8 cellular contexts compared by ENCODE assay signal in the genomic region with DNA sequence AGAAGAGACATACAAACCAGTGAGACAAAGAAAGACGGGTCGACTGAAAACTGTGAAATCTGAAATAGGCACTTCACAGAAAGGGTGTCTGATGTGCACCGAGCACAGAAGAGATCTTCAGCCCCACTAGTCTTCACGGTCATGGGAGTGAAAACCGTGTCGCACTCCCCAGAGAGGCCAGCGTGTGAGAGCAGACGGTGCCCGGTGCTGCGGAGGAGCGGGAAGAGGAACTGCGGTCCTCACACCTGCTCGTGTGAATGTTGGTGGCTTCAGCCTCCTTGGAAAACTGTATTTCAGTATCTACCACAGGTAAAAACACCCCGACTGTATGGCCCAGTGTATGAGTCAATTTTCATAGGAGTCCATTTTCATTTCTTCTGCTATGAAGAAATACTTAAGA.
"Had no signal": no experiment of that assay in that cellular context is flagged by ENCODE, and none has a peak within 500 bp of the region (broad histone marks: within the 10 kb centered on the region; RNA-seq: fewer than 3 reads in every experiment).

No MANE protein-coding gene starts in this region.

- H2AFZ ChIP-seq: GM23248 had no signal

- H3K27ac Mint-ChIP-seq: H9 had no signal

- ATAC-seq: K562 had no signal

- H3K27ac ChIP-seq: GM23248 had no signal

- H3K4me3 Mint-ChIP-seq: H9 had no signal

- FAIRE-seq: H54, HTR-8/SVneo, K562 had no signal

- DNase-seq: GM23248, GOT3, H9, HCEC 1CT, IMR-90 had no signal

- H3K4me3 ChIP-seq: GM23248, K562 had no signal

- H3K9ac ChIP-seq: GM23248 had no signal
